ENCODE assay signal across 1 cellular context in genomic region chr6:107976267-107976783, GRCh38.
TF ChIP-seq lines count a peak whose summit lies in the region.

No MANE protein-coding gene starts in this region.

TF ChIP-seq in HepG2, 621 proteins besides CTCF, POLR2A, EP300 and RAD21 (continued from another document):
- TF ChIP-seq SP5 (CRISPR knock-in tag; IDR thresholded peaks at IDR 0.05; ENCODE audit: borderline replicate concordance, low read depth) = peak; percentile 50; the same call in 1 of the 2 replicates
- no peak for TF ChIP-seq ZNF784 (CRISPR knock-in tag; IDR thresholded peaks at IDR 0.05; ENCODE audit: borderline replicate concordance)
- no peak for TF ChIP-seq ZZZ3 (CRISPR knock-in tag; IDR thresholded peaks at IDR 0.05; ENCODE audit: borderline replicate concordance)
- no peak for TF ChIP-seq ZNF572 (CRISPR knock-in tag; IDR thresholded peaks at IDR 0.05)
- TF ChIP-seq RBFOX2 (IDR thresholded peaks at IDR 0.05; ENCODE audit: low read depth, low read length) = no peak
- TF ChIP-seq ZNF331 (CRISPR knock-in tag; IDR thresholded peaks at IDR 0.05) = 0 out of 2 replicates have a peak, but pooled peaks have one; percentile 18
- no peak for TF ChIP-seq PTBP1 (IDR thresholded peaks at IDR 0.05; ENCODE audit: low read depth, low read length, poor library complexity, severe bottlenecking)
- TF ChIP-seq SRSF9 (IDR thresholded peaks at IDR 0.05; ENCODE audit: borderline replicate concordance, insufficient read depth, low read depth, low read length, poor library complexity, severe bottlenecking) = no peak
- TF ChIP-seq ZNF780A (CRISPR knock-in tag; IDR thresholded peaks at IDR 0.05) = no peak
- 0 out of 2 replicates have a peak, but pooled peaks have one; percentile 28 for TF ChIP-seq ZMYM2 (CRISPR knock-in tag; IDR thresholded peaks at IDR 0.05)
- TF ChIP-seq CBX2 (IDR thresholded peaks at IDR 0.05; ENCODE audit: low read depth, low read length) = no peak
- no peak for TF ChIP-seq CBX2 (CRISPR knock-in tag; IDR thresholded peaks at IDR 0.05; ENCODE audit: low read depth)
- TF ChIP-seq MAFG (CRISPR knock-in tag; IDR thresholded peaks at IDR 0.05) = no peak
- no peak for TF ChIP-seq HNRNPLL (IDR thresholded peaks at IDR 0.05; ENCODE audit: low read depth, low read length, poor library complexity, severe bottlenecking)
- peak; percentile 15; the same call in 1 of the 2 replicates for TF ChIP-seq HOXA3 (CRISPR knock-in tag; IDR thresholded peaks at IDR 0.05)
- peak; percentile 73 for TF ChIP-seq ZNF121 (CRISPR knock-in tag; IDR thresholded peaks at IDR 0.05)
- no peak for TF ChIP-seq YEATS4 (CRISPR knock-in tag; IDR thresholded peaks at IDR 0.05; ENCODE audit: borderline replicate concordance)
- TF ChIP-seq ZNF382 (CRISPR knock-in tag; IDR thresholded peaks at IDR 0.05; ENCODE audit: borderline replicate concordance) = no peak
- peak; percentile 19; the same call in 1 of the 2 replicates for TF ChIP-seq ZNF292 (CRISPR knock-in tag; IDR thresholded peaks at IDR 0.05; ENCODE audit: borderline replicate concordance, low read depth)
- TF ChIP-seq, protein P1, sequence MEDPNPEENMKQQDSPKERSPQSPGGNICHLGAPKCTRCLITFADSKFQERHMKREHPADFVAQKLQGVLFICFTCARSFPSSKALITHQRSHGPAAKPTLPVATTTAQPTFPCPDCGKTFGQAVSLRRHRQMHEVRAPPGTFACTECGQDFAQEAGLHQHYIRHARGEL (CRISPR knock-in tag; IDR thresholded peaks at IDR 0.05) = no peak
- TF ChIP-seq ZNF451 (CRISPR knock-in tag; IDR thresholded peaks at IDR 0.05) = no peak
- no peak for TF ChIP-seq NKX3-1 (CRISPR knock-in tag; IDR thresholded peaks at IDR 0.05)
- no peak for TF ChIP-seq RFXANK (CRISPR knock-in tag; IDR thresholded peaks at IDR 0.05)
- peak; percentile 75 for TF ChIP-seq RARA (CRISPR knock-in tag; IDR thresholded peaks at IDR 0.05)
- no peak for TF ChIP-seq MXD1 (CRISPR knock-in tag; IDR thresholded peaks at IDR 0.05)
- no peak for TF ChIP-seq ZNF251 (CRISPR knock-in tag; IDR thresholded peaks at IDR 0.05)
- no peak for TF ChIP-seq ZNF354B (CRISPR knock-in tag; IDR thresholded peaks at IDR 0.05)
- no peak for TF ChIP-seq TAF1 (CRISPR knock-in tag; IDR thresholded peaks at IDR 0.05)
